In the genomic region with DNA sequence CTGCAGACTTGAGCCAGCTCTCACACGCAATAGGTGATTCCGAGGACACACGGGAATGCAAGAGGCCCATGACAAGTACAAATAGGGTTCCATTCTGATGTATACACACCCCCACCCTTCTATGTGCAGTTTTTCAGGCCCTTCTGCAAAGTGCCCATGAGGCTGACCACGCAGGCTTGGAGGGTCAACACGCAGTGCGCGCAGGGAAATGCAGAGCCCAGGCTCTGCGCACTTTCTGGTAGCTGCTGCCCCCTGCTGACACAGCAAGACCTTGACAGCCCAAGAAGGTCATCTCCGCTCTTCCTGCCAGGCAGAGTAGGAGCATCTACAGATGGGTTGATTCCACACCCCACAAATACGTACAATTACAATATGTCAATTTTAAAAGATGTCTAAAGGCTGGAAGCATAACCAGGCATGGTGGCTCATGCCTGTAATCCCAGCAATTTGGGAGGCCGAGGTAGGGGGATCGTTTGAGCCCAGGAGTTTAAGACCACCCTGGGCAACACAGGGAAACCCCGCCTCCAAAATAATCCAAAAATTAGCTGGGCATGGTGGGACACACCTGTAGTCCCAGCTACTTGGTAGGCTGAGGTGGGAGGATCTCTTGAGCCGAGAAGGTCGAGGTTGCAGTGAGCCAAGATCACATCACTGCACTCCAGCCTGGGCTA, we compare ENCODE assay signal across 1 cellular context.
TF ChIP-seq lines count a peak whose summit lies in the region.

No MANE protein-coding gene starts in this region.

TF ChIP-seq in HepG2, 621 proteins besides CTCF, POLR2A, EP300 and RAD21 (continued from another document and continues in another):
- TF ChIP-seq, protein P1, sequence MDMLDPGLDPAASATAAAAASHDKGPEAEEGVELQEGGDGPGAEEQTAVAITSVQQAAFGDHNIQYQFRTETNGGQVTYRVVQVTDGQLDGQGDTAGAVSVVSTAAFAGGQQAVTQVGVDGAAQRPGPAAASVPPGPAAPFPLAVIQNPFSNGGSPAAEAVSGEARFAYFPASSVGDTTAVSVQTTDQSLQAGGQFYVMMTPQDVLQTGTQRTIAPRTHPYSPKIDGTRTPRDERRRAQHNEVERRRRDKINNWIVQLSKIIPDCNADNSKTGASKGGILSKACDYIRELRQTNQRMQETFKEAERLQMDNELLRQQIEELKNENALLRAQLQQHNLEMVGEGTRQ (IDR thresholded peaks at IDR 0.05; ENCODE audit: low read depth, low read length), result no peak
- TF ChIP-seq, protein P1 (CRISPR knock-in tag; IDR thresholded peaks at IDR 0.05; ENCODE audit: borderline replicate concordance), result no peak
- TF ChIP-seq ZFY (CRISPR knock-in tag; IDR thresholded peaks at IDR 0.05) (no peak), PRMT3 (CRISPR knock-in tag; IDR thresholded peaks at IDR 0.05; ENCODE audit: borderline replicate concordance, low read depth) (no peak), RFX3 (CRISPR knock-in tag; IDR thresholded peaks at IDR 0.05) (no peak), ESRRA (CRISPR knock-in tag; IDR thresholded peaks at IDR 0.05; ENCODE audit: low read depth) (no peak), ZNF331 (CRISPR knock-in tag; IDR thresholded peaks at IDR 0.05) (peak; percentile 93), GLI4 (CRISPR knock-in tag; IDR thresholded peaks at IDR 0.05; ENCODE audit: borderline replicate concordance) (no peak), MAFG (CRISPR knock-in tag; IDR thresholded peaks at IDR 0.05) (no peak), ZMAT3 (CRISPR knock-in tag; conservative IDR thresholded peaks at IDR 0.05) (no peak), NRL (CRISPR knock-in tag; IDR thresholded peaks at IDR 0.05; ENCODE audit: borderline replicate concordance) (no peak), SALL2 (CRISPR knock-in tag; IDR thresholded peaks at IDR 0.05) (no peak), TRIM24 (CRISPR knock-in tag; IDR thresholded peaks at IDR 0.05) (no peak), DPF2 (CRISPR knock-in tag; IDR thresholded peaks at IDR 0.05; ENCODE audit: borderline replicate concordance, low read depth) (no peak)
- TF ChIP-seq, protein P2, sequence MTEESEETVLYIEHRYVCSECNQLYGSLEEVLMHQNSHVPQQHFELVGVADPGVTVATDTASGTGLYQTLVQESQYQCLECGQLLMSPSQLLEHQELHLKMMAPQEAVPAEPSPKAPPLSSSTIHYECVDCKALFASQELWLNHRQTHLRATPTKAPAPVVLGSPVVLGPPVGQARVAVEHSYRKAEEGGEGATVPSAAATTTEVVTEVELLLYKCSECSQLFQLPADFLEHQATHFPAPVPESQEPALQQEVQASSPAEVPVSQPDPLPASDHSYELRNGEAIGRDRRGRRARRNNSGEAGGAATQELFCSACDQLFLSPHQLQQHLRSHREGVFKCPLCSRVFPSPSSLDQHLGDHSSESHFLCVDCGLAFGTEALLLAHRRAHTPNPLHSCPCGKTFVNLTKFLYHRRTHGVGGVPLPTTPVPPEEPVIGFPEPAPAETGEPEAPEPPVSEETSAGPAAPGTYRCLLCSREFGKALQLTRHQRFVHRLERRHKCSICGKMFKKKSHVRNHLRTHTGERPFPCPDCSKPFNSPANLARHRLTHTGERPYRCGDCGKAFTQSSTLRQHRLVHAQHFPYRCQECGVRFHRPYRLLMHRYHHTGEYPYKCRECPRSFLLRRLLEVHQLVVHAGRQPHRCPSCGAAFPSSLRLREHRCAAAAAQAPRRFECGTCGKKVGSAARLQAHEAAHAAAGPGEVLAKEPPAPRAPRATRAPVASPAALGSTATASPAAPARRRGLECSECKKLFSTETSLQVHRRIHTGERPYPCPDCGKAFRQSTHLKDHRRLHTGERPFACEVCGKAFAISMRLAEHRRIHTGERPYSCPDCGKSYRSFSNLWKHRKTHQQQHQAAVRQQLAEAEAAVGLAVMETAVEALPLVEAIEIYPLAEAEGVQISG (CRISPR knock-in tag; IDR thresholded peaks at IDR 0.05), result 0 out of 2 replicates have a peak, but pooled peaks have one; percentile 25
- TF ChIP-seq, protein P3, sequence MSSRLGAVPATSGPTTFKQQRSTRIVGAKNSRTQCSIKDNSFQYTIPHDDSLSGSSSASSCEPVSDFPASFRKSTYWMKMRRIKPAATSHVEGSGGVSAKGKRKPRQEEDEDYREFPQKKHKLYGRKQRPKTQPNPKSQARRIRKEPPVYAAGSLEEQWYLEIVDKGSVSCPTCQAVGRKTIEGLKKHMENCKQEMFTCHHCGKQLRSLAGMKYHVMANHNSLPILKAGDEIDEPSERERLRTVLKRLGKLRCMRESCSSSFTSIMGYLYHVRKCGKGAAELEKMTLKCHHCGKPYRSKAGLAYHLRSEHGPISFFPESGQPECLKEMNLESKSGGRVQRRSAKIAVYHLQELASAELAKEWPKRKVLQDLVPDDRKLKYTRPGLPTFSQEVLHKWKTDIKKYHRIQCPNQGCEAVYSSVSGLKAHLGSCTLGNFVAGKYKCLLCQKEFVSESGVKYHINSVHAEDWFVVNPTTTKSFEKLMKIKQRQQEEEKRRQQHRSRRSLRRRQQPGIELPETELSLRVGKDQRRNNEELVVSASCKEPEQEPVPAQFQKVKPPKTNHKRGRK (CRISPR knock-in tag; IDR thresholded peaks at IDR 0.05), result no peak
- TF ChIP-seq, protein P4, sequence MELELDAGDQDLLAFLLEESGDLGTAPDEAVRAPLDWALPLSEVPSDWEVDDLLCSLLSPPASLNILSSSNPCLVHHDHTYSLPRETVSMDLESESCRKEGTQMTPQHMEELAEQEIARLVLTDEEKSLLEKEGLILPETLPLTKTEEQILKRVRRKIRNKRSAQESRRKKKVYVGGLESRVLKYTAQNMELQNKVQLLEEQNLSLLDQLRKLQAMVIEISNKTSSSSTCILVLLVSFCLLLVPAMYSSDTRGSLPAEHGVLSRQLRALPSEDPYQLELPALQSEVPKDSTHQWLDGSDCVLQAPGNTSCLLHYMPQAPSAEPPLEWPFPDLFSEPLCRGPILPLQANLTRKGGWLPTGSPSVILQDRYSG (CRISPR knock-in tag; IDR thresholded peaks at IDR 0.05), result no peak
- TF ChIP-seq, protein P5, sequence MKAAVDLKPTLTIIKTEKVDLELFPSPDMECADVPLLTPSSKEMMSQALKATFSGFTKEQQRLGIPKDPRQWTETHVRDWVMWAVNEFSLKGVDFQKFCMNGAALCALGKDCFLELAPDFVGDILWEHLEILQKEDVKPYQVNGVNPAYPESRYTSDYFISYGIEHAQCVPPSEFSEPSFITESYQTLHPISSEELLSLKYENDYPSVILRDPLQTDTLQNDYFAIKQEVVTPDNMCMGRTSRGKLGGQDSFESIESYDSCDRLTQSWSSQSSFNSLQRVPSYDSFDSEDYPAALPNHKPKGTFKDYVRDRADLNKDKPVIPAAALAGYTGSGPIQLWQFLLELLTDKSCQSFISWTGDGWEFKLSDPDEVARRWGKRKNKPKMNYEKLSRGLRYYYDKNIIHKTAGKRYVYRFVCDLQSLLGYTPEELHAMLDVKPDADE (CRISPR knock-in tag; IDR thresholded peaks at IDR 0.05), result no peak
- TF ChIP-seq, protein P6, sequence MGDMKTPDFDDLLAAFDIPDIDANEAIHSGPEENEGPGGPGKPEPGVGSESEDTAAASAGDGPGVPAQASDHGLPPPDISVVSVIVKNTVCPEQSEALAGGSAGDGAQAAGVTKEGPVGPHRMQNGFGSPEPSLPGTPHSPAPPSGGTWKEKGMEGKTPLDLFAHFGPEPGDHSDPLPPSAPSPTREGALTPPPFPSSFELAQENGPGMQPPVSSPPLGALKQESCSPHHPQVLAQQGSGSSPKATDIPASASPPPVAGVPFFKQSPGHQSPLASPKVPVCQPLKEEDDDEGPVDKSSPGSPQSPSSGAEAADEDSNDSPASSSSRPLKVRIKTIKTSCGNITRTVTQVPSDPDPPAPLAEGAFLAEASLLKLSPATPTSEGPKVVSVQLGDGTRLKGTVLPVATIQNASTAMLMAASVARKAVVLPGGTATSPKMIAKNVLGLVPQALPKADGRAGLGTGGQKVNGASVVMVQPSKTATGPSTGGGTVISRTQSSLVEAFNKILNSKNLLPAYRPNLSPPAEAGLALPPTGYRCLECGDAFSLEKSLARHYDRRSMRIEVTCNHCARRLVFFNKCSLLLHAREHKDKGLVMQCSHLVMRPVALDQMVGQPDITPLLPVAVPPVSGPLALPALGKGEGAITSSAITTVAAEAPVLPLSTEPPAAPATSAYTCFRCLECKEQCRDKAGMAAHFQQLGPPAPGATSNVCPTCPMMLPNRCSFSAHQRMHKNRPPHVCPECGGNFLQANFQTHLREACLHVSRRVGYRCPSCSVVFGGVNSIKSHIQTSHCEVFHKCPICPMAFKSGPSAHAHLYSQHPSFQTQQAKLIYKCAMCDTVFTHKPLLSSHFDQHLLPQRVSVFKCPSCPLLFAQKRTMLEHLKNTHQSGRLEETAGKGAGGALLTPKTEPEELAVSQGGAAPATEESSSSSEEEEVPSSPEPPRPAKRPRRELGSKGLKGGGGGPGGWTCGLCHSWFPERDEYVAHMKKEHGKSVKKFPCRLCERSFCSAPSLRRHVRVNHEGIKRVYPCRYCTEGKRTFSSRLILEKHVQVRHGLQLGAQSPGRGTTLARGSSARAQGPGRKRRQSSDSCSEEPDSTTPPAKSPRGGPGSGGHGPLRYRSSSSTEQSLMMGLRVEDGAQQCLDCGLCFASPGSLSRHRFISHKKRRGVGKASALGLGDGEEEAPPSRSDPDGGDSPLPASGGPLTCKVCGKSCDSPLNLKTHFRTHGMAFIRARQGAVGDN (CRISPR knock-in tag; IDR thresholded peaks at IDR 0.05), result peak; percentile 32; the same call in 1 of the 2 replicates
- TF ChIP-seq, protein P7, sequence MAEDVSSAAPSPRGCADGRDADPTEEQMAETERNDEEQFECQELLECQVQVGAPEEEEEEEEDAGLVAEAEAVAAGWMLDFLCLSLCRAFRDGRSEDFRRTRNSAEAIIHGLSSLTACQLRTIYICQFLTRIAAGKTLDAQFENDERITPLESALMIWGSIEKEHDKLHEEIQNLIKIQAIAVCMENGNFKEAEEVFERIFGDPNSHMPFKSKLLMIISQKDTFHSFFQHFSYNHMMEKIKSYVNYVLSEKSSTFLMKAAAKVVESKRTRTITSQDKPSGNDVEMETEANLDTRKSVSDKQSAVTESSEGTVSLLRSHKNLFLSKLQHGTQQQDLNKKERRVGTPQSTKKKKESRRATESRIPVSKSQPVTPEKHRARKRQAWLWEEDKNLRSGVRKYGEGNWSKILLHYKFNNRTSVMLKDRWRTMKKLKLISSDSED (CRISPR knock-in tag; IDR thresholded peaks at IDR 0.05), result no peak
- TF ChIP-seq, protein P8, sequence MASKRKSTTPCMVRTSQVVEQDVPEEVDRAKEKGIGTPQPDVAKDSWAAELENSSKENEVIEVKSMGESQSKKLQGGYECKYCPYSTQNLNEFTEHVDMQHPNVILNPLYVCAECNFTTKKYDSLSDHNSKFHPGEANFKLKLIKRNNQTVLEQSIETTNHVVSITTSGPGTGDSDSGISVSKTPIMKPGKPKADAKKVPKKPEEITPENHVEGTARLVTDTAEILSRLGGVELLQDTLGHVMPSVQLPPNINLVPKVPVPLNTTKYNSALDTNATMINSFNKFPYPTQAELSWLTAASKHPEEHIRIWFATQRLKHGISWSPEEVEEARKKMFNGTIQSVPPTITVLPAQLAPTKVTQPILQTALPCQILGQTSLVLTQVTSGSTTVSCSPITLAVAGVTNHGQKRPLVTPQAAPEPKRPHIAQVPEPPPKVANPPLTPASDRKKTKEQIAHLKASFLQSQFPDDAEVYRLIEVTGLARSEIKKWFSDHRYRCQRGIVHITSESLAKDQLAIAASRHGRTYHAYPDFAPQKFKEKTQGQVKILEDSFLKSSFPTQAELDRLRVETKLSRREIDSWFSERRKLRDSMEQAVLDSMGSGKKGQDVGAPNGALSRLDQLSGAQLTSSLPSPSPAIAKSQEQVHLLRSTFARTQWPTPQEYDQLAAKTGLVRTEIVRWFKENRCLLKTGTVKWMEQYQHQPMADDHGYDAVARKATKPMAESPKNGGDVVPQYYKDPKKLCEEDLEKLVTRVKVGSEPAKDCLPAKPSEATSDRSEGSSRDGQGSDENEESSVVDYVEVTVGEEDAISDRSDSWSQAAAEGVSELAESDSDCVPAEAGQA (IDR thresholded peaks at IDR 0.05; ENCODE audit: low read depth), result 0 out of 2 replicates have a peak, but pooled peaks have one; percentile 18
- TF ChIP-seq, protein P8 (CRISPR knock-in tag; IDR thresholded peaks at IDR 0.05; ENCODE audit: borderline replicate concordance), result no peak
- TF ChIP-seq, protein P9, sequence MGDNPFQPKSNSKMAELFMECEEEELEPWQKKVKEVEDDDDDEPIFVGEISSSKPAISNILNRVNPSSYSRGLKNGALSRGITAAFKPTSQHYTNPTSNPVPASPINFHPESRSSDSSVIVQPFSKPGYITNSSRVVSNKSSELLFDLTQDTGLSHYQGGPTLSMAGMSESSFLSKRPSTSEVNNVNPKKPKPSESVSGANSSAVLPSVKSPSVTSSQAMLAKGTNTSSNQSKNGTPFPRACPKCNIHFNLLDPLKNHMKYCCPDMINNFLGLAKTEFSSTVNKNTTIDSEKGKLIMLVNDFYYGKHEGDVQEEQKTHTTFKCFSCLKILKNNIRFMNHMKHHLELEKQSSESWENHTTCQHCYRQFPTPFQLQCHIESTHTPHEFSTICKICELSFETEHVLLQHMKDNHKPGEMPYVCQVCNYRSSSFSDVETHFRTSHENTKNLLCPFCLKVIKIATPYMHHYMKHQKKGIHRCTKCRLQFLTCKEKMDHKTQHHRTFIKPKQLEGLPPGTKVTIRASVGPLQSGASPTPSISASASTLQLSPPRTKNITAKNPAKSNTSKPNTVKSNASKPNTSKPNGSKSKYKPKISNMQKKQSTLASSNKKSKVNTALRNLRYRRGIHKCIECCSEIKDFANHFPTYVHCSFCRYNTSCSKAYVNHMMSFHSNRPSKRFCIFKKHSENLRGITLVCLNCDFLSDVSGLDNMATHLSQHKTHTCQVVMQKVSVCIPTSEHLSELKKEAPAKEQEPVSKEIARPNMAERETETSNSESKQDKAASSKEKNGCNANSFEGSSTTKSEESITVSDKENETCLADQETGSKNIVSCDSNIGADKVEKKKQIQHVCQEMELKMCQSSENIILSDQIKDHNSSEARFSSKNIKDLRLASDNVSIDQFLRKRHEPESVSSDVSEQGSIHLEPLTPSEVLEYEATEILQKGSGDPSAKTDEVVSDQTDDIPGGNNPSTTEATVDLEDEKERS (CRISPR knock-in tag; IDR thresholded peaks at IDR 0.05), result no peak
